ENCODE assay signal across 9 cellular contexts in the genomic region with DNA sequence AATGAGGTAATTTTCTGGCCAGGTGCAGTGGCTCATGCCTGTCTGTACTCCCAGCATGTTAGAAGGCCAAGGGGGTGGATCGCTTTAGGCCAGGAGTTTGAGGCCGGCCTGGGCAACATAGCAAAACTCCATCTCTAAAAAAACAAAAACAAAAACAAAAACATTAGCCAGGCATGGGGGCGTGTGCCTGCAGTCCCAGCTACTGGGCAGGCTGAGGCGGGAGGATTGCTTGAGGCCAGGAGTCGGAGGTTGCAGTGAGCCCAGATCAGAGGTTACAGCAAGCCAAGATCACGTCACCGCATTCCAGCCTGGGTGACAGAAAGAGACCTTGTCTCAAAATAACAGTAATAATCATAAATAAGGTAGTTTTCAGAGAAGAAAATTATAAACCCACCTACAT. TPM values are rescaled to one million over a fixed set of nuclear protein-coding genes. Genes with fewer than 3 reads are reported as not detected.
"Had no signal": no experiment of that assay in that cellular context is flagged by ENCODE, and none has a peak within 500 bp of the region (broad histone marks: within the 10 kb centered on the region; RNA-seq: fewer than 3 reads in every experiment).

No MANE protein-coding gene starts in this region.

- ATAC-seq: GM23338, HepG2 had no signal

- H3K27ac ChIP-seq: HL-60 had no signal

- H3K4me3 ChIP-seq: GM23338 had no signal

- H2AFZ ChIP-seq: GM23338 had no signal

- DNase-seq: H9, HCEC 1CT, KBM-7 had no signal

- H3K4me2 ChIP-seq: GM23338 had no signal

RNA-seq across cellular contexts. Expression of a gene that starts 55.7 kb away (rescaled TPM):
- total RNA-seq: GM23338, H1, H9, HepG2, HT1080 had no signal
- polyA plus RNA-seq: GM23338, H1, HepG2, IgD-negative memory B cell had no signal
